ENCODE assay signal across 8 cellular contexts in genomic region chr11:65786786-65787636, GRCh38. TPM values are rescaled to one million over a fixed set of nuclear protein-coding genes. Genes with fewer than 3 reads are reported as not detected.
DNase-seq lines count a peak whose midpoint lies in the region; ATAC-seq, FAIRE-seq and TF ChIP-seq lines count a peak whose summit lies in the region.

Gene OVOL1, plus strand, starts transcription at chr11:65787063. Its CDS starts 311 bp downstream, at chr11:65787374.

- H3K4me3 ChIP-seq in GM12878: peak within 1 kb of the TSS; percentile 41; the same call in 1 of the 2 replicates

- H3K9ac ChIP-seq in GM12878 (ENCODE audit: control insufficient read depth, insufficient read depth, low read length): no peak within 1 kb of the TSS

- no peak for ATAC-seq in GM12878
- ATAC-seq in natural killer cell: peak in 2 of 3 donors; percentile 12 to 18
- ATAC-seq in GM19324 (IDR thresholded peaks at IDR 0.05; ENCODE audit: low FRiP score, unreplicated experiment): no peak
- no peak for ATAC-seq in GM18858 (IDR thresholded peaks at IDR 0.05; ENCODE audit: unreplicated experiment)

- DNase-seq in COR-L47 (lab: John Stamatoyannopoulos, UW): peak; percentile 50
- peak; percentile 63 for DNase-seq in NCI-H1048 (lab: John Stamatoyannopoulos, UW)
- DNase-seq in GM12878 (ENCODE audit: low read depth, low spot score): no peak
- DNase-seq in natural killer cell: no peak
- no peak for DNase-seq in endothelial cell (ENCODE audit: low spot score)
- DNase-seq in NCI-H2081 (lab: John Stamatoyannopoulos, UW): no peak

- no peaks in the 10 kb centered on the region for H3K79me2 ChIP-seq in GM12878 (ENCODE audit: control insufficient read depth, insufficient read depth, low read length)

- no peak for TF ChIP-seq CTCF in GM12878 (IDR thresholded peaks at IDR 0.05 in 2 of 3, conservative IDR thresholded peaks at IDR 0.05 in 1 of 3; ENCODE audit: control insufficient read depth in 2 of 3, extremely low read depth in 1 of 3, insufficient read depth in 1 of 3, low read depth in 3 of 3, low read length in 3 of 3)
- no peak for TF ChIP-seq CTCF in natural killer cell (IDR thresholded peaks at IDR 0.05)
- TF ChIP-seq CTCF in endothelial cell (IDR thresholded peaks at IDR 0.05; ENCODE audit: unreplicated experiment): no peak

- H2AFZ ChIP-seq in GM12878 (ENCODE audit: control insufficient read depth, low read depth, low read length): no peak within 1 kb of the TSS

- no peak within 1 kb of the TSS for H3K27ac ChIP-seq in GM12878 (ENCODE audit: control insufficient read depth, insufficient read depth)

- H3K4me1 Mint-ChIP-seq in natural killer cell: peaks cover 19 to 28% of the 10 kb centered on the region in 2 donors
- no peaks in the 10 kb centered on the region for H3K4me1 Mint-ChIP-seq in endothelial cell (ENCODE audit: unreplicated experiment)

- POLR2A ChIA-PET in GM12878 (lab: Charles Lee): interaction anchor here (1.2 to 5.8 kb wide), 2 partner anchors 16 to 103 kb away, joined by 3 to 27 read pairs; partner anchors contain the start of gene CCDC85B

- H3K9me3 Mint-ChIP-seq in natural killer cell (no peaks in the 10 kb centered on the region), endothelial cell (ENCODE audit: unreplicated experiment) (no peaks in the 10 kb centered on the region)

- RAD21 ChIA-PET in GM12878 (lab: Charles Lee; ENCODE audit: unreplicated experiment): interaction anchor here (1.5 to 2.8 kb wide), 2 partner anchors 31 to 149 kb away, joined by 4 to 9 read pairs; partner anchors contain the start of gene SIPA1

- CTCF ChIA-PET in GM12878 (lab: Yijun Ruan, JAX): no interaction called here

- no peaks in the 10 kb centered on the region for H4K20me1 ChIP-seq in GM12878 (ENCODE audit: control insufficient read depth, insufficient read depth)

- peak within 1 kb of the TSS; percentile 69 for H3K4me2 ChIP-seq in GM12878 (ENCODE audit: control insufficient read depth, insufficient read depth)

- H3K9me3 ChIP-seq in GM12878 (replicated peaks; ENCODE audit: control insufficient read depth, insufficient read depth, low read length): no peaks in the 10 kb centered on the region

- no peaks in the 10 kb centered on the region for H3K36me3 Mint-ChIP-seq in natural killer cell
- H3K36me3 Mint-ChIP-seq in endothelial cell (ENCODE audit: low read depth, unreplicated experiment): peaks cover 4% of the 10 kb centered on the region

- no TSS peak for BruUV-seq in GM12878 (replicated peaks; lab: Mats Ljungman, UMichigan)

- intact Hi-C loops in GM12878 (cut with micrococcal nuclease; ENCODE audit: unreplicated experiment): no loop called here
- intact Hi-C loops in natural killer cell (cut with micrococcal nuclease): loop anchor here (10.0 kb wide), 1 partner anchor 432 kb away; the partner anchor contains the start of gene TIGD3

- 2% methylated on average over 60 of the region's 112 CpGs for WGBS in GM12878 (ENCODE audit: insufficient coverage, insufficient replicate concordance, low lambda C conversion rate, missing lambda C conversion rate)

- no peak for TF ChIP-seq EP300 in GM12878 (IDR thresholded peaks at IDR 0.05; ENCODE audit: borderline replicate concordance in 1 of 2, control insufficient read depth in 1 of 2, low read depth in 2 of 2, low read length in 2 of 2)

- H3K4me1 ChIP-seq in GM12878 (ENCODE audit: control insufficient read depth, insufficient read depth, low read length): peaks cover 36% of the 10 kb centered on the region

- H3K27me3 Mint-ChIP-seq in natural killer cell (ENCODE audit: low read depth in 2 of 2) (peaks cover 18 to 36% of the 10 kb centered on the region in 2 donors), endothelial cell (ENCODE audit: unreplicated experiment) (peaks cover 20% of the 10 kb centered on the region)

- H3K4me3 Mint-ChIP-seq in natural killer cell (peak within 1 kb of the TSS; percentile 82), endothelial cell (ENCODE audit: unreplicated experiment) (no peak within 1 kb of the TSS)

- in situ Hi-C loops in GM12878 (cut with MboI): no loop called here

- H3K27ac Mint-ChIP-seq in natural killer cell: peak within 1 kb of the TSS in 1 of 2 donors; percentile 26
- H3K27ac Mint-ChIP-seq in endothelial cell (ENCODE audit: unreplicated experiment): no peak within 1 kb of the TSS

- no peak for TF ChIP-seq RAD21 in GM12878 (IDR thresholded peaks at IDR 0.05; ENCODE audit: insufficient read depth, low read depth, low read length)

- no peak for FAIRE-seq in GM12878 (lab: Jason Lieb, UNC)

- TF ChIP-seq POLR2A in GM12878 (IDR thresholded peaks at IDR 0.05; ENCODE audit: low read depth, low read length): no peak

- no peaks in the 10 kb centered on the region for H3K36me3 ChIP-seq in GM12878 (ENCODE audit: control insufficient read depth in 2 of 2, insufficient read depth in 2 of 2, low read length in 1 of 2)

- SMC1A ChIA-PET in GM12878 (lab: Charles Lee; ENCODE audit: uncharacterized antibody, unreplicated experiment): no interaction called here

- peaks cover 11 to 12% of the 10 kb centered on the region in 2 experiments; a peak in 3 of 4 replicates for H3K27me3 ChIP-seq in GM12878 (replicated peaks in 1 of 2; ENCODE audit: control insufficient read depth in 2 of 2, insufficient read depth in 2 of 2, low read length in 1 of 2)

TF ChIP-seq in GM12878, 131 proteins besides CTCF, POLR2A, EP300 and RAD21 (continues in another document):
- TF ChIP-seq MXI1 (IDR thresholded peaks at IDR 0.05; ENCODE audit: low read depth, low read length): no peak
- no peak for TF ChIP-seq SUPT20H (IDR thresholded peaks at IDR 0.05; ENCODE audit: borderline replicate concordance, control insufficient read depth, low read depth, low read length)
- TF ChIP-seq MEF2B (IDR thresholded peaks at IDR 0.05; ENCODE audit: partially characterized antibody, poor library complexity, severe bottlenecking): no peak
- peak in 1 of 2 experiments; percentile 22; a peak in 1 of 4 replicates for TF ChIP-seq BHLHE40 (IDR thresholded peaks at IDR 0.05; ENCODE audit: borderline replicate concordance in 1 of 2, low read depth in 2 of 2, low read length in 1 of 2)
- TF ChIP-seq, protein P1, sequence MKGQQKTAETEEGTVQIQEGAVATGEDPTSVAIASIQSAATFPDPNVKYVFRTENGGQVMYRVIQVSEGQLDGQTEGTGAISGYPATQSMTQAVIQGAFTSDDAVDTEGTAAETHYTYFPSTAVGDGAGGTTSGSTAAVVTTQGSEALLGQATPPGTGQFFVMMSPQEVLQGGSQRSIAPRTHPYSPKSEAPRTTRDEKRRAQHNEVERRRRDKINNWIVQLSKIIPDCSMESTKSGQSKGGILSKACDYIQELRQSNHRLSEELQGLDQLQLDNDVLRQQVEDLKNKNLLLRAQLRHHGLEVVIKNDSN (IDR thresholded peaks at IDR 0.05; ENCODE audit: borderline replicate concordance, extremely low read length, insufficient read depth, low read depth, low read length): no peak
- TF ChIP-seq USF2 (IDR thresholded peaks at IDR 0.05; ENCODE audit: borderline replicate concordance, low read depth, low read length): no peak
- peak; percentile 97; the same call in 1 of the 2 replicates for TF ChIP-seq EZH2 (IDR thresholded peaks at IDR 0.05; ENCODE audit: borderline replicate concordance, control insufficient read depth, low read depth, low read length)
- TF ChIP-seq IRF4 (IDR thresholded peaks at IDR 0.05; ENCODE audit: low read depth, low read length): no peak
- TF ChIP-seq MEF2A (IDR thresholded peaks at IDR 0.05; ENCODE audit: insufficient read depth, low read depth, low read length): no peak
- peak; percentile 49 for TF ChIP-seq IKZF1 (conservative IDR thresholded peaks at IDR 0.05)
- no peak for TF ChIP-seq SKIL (IDR thresholded peaks at IDR 0.05; ENCODE audit: low read depth, poor library complexity, severe bottlenecking)

RNA-seq across cellular contexts. Expression of gene OVOL1, which starts in this region (rescaled TPM):
- 1.3 and 2.3 TPM in 2 replicates for total RNA-seq in GM12878 (2013; cell fraction: nucleolus; rRNA removed)
- 0.11 TPM in 1 of 2 replicates, not detected in the other for total RNA-seq in GM12878 (2014; rRNA removed)
- 0.04 TPM in 1 of 2 replicates, not detected in the other for total RNA-seq in GM12878 (2014; rRNA removed; fragmentation: Illumina TruSeq; extraction: Trizol)
- total RNA-seq in GM12878 (2021): not detected in 2 replicates
- not detected for polyA plus RNA-seq in GM12878 (2011; ENCODE audit: low read depth)
- polyA plus RNA-seq in GM12878 (2011; rRNA removed): 0.48 and 0.96 TPM in 2 replicates
- polyA plus RNA-seq in GM12878 (2011; cell fraction: cytosol; rRNA removed): 1.3 and 1.5 TPM in 2 replicates
- polyA plus RNA-seq in GM12878 (2011; cell fraction: nucleus; rRNA removed): 2.6 and 3.1 TPM in 2 replicates
- polyA plus RNA-seq in GM12878 (2012): 0.09 and 0.27 TPM in 2 replicates
- not detected in 2 replicates for polyA plus RNA-seq in GM12878 (2014; fragmentation: Illumina TruSeq; extraction: Trizol)
- not detected for polyA plus RNA-seq in GM12878 (2014; fragmentation: Nextera tagmentation; extraction: Ambion mirVana)
- polyA plus RNA-seq in GM12878 (2014; rRNA removed): 0.04 and 0.09 TPM in 2 replicates
- polyA plus RNA-seq in GM12878 (2016; fragmentation: Nextera tagmentation; extraction: Ambion mirVana): not detected
- polyA minus RNA-seq in GM12878 (2011; rRNA and poly(A)+ RNA removed): 1.2 and 2.4 TPM in 2 replicates
- polyA minus RNA-seq in GM12878 (2011; cell fraction: cytosol; rRNA and poly(A)+ RNA removed): 0.31 and 0.53 TPM in 2 replicates
- 1.8 and 1.9 TPM in 2 replicates for polyA minus RNA-seq in GM12878 (2011; cell fraction: nucleus; rRNA and poly(A)+ RNA removed)
- total RNA-seq in natural killer cell: under 1 TPM in 2 of 3 donors, not detected in 1; 0.11 to 0.12 TPM
- total RNA-seq in endothelial cell (ENCODE audit: unreplicated experiment): not detected

Comparison
In these comparisons a context has a peak if more than half of its experiments do, and no peak if none do; other contexts are left out.
1. Peak in ATAC-seq in natural killer cell; RNA of the gene not detected or under 1 TPM.
2. DNase-seq: peak in COR-L47 (single experiment) and NCI-H1048 (single experiment); none in GM12878 (single experiment), natural killer cell (single experiment), endothelial cell (single experiment) and NCI-H2081 (0 of 2).